In genomic region chr1:245156041-245156735, GRCh38 we compare ENCODE assay signal across 1 cellular context.
TF ChIP-seq lines count a peak whose summit lies in the region.

No MANE protein-coding gene starts in this region.

TF ChIP-seq in GM12878, 131 proteins besides CTCF, POLR2A, EP300 and RAD21 (continued from another document):
- TF ChIP-seq ZNF592 (IDR thresholded peaks at IDR 0.05) (0 out of 2 replicates have a peak, but pooled peaks have one; percentile 20), CHD1 (IDR thresholded peaks at IDR 0.05; ENCODE audit: low read depth, low read length) (no peak), NR2C1 (IDR thresholded peaks at IDR 0.05) (no peak), KDM1A (IDR thresholded peaks at IDR 0.05; ENCODE audit: borderline replicate concordance) (no peak), CHD2 (IDR thresholded peaks at IDR 0.05; ENCODE audit: borderline replicate concordance, low read depth, low read length) (0 out of 2 replicates have a peak, but pooled peaks have one; percentile 21), SMAD1 (IDR thresholded peaks at IDR 0.05; ENCODE audit: low read depth, partially characterized antibody) (no peak), ZNF217 (IDR thresholded peaks at IDR 0.05) (no peak), RELA (IDR thresholded peaks at IDR 0.05; ENCODE audit: borderline replicate concordance, partially characterized antibody) (no peak), E4F1 (IDR thresholded peaks at IDR 0.05; ENCODE audit: borderline replicate concordance, partially characterized antibody) (no peak), EGR1 (IDR thresholded peaks at IDR 0.05; ENCODE audit: borderline replicate concordance in 1 of 2, low read depth in 2 of 2, low read length in 2 of 2) (no peak), MYB (IDR thresholded peaks at IDR 0.05; ENCODE audit: borderline replicate concordance, low read depth, low read length) (no peak), BHLHE40 (IDR thresholded peaks at IDR 0.05; ENCODE audit: borderline replicate concordance in 1 of 2, low read depth in 2 of 2, low read length in 1 of 2) (peak; percentile 37 to 42; a peak in 3 of 4 replicates), CREB1 (IDR thresholded peaks at IDR 0.05; ENCODE audit: low read depth) (no peak), SUPT20H (IDR thresholded peaks at IDR 0.05; ENCODE audit: borderline replicate concordance, control insufficient read depth, low read depth, low read length) (no peak), TBL1XR1 (IDR thresholded peaks at IDR 0.05; ENCODE audit: low read depth, low read length) (no peak), MEF2B (IDR thresholded peaks at IDR 0.05; ENCODE audit: partially characterized antibody, poor library complexity, severe bottlenecking) (no peak), SKIL (IDR thresholded peaks at IDR 0.05; ENCODE audit: low read depth, poor library complexity, severe bottlenecking) (no peak), E2F8 (IDR thresholded peaks at IDR 0.05; ENCODE audit: low read depth, partially characterized antibody) (no peak), STAT3 (IDR thresholded peaks at IDR 0.05; ENCODE audit: low read depth, low read length) (no peak), RAD51 (IDR thresholded peaks at IDR 0.05) (no peak), NKRF (conservative IDR thresholded peaks at IDR 0.05) (no peak), TAF1 (IDR thresholded peaks at IDR 0.05; ENCODE audit: borderline replicate concordance, low read depth, low read length) (no peak), SMC3 (IDR thresholded peaks at IDR 0.05; ENCODE audit: borderline replicate concordance, low read length) (peak; percentile 71), DPF2 (IDR thresholded peaks at IDR 0.05) (0 out of 2 replicates have a peak, but pooled peaks have one; percentile 21)
